Comparison of ENCODE assay signal across 9 cellular contexts in genomic region chr7:520503-521161, GRCh38. TPM values are rescaled to one million over a fixed set of nuclear protein-coding genes. Genes with fewer than 3 reads are reported as not detected.
DNase-seq lines count a peak whose midpoint lies in the region; ATAC-seq and TF ChIP-seq lines count a peak whose summit lies in the region.
"Had no signal": no experiment of that assay in that cellular context is flagged by ENCODE, and none has a peak within 500 bp of the region (broad histone marks: within the 10 kb centered on the region; RNA-seq: fewer than 3 reads in every experiment).

No MANE protein-coding gene starts in this region.

- peak overlapping the region; percentile 46 for H3K9ac ChIP-seq in ES-I3 (ENCODE audit: low read depth, low read length)
- H3K9ac ChIP-seq: KMS-11 had no signal

- peak overlapping the region; percentile 89 to 97 (median 94) for H3K27ac ChIP-seq in sigmoid colon
- H3K27ac ChIP-seq: KMS-11 had no signal

- peak overlapping the region; percentile 57 for H3K4me3 ChIP-seq in fibroblast of villous mesenchyme (ENCODE audit: low read depth, low read length)
- peak overlapping the region; percentile 47 to 87 (median 69) for H3K4me3 ChIP-seq in sigmoid colon

- H3K27ac Mint-ChIP-seq in activated B cell treated with CpG ODN at 0.5 μM for 24 hours, result no peak overlapping the region

- H3K4me1 ChIP-seq in ES-I3 (ENCODE audit: insufficient read depth, low read length) (no peaks in the 10 kb centered on the region; the same call in 1 of the 2 replicates), sigmoid colon (peaks cover 0 to 54% (median 45%) of the 10 kb centered on the region in 4 donors)

- no peaks in the 10 kb centered on the region for H3K36me3 Mint-ChIP-seq in activated B cell treated with CpG ODN at 0.5 μM for 24 hours (ENCODE audit: low read depth)

- no peaks in the 10 kb centered on the region for H3K9me3 ChIP-seq in ES-I3 (ENCODE audit: control insufficient read depth, insufficient read depth, low read length)
- H3K9me3 ChIP-seq in sigmoid colon, result no peaks in the 10 kb centered on the region

- CTCF ChIA-PET in activated B cell treated with CpG ODN at 0.5 μM for 24 hours (lab: Charles Lee), result no interaction called here

- peaks cover 30% of the 10 kb centered on the region for H3K4me1 Mint-ChIP-seq in activated B cell treated with CpG ODN at 0.5 μM for 24 hours

- H3K27me3 ChIP-seq in sigmoid colon, result peaks cover 0 to 25% (median 4%) of the 10 kb centered on the region in 3 donors

- ATAC-seq in activated B cell treated with CpG ODN at 0.5 μM for 24 hours (ENCODE audit: low read depth), result no peak
- no peak for ATAC-seq in GM18505 (IDR thresholded peaks at IDR 0.05; ENCODE audit: unreplicated experiment)
- no peak for ATAC-seq in GM21447 (IDR thresholded peaks at IDR 0.05; ENCODE audit: unreplicated experiment)
- ATAC-seq in GM18870 (IDR thresholded peaks at IDR 0.05; ENCODE audit: unreplicated experiment), result no peak

- intact Hi-C loops in activated B cell treated with CpG ODN at 0.5 μM for 24 hours (cut with micrococcal nuclease) (loop anchor here (10.0 kb wide), 2 partner anchors 186 to 354 kb away; partner anchors contain the start of gene GET4), sigmoid colon (cut with DNase I) (loop anchor here (5.0 kb wide), 1 partner anchor 192 kb away; no protein-coding TSS in a partner anchor)

- peak; percentile 25 for DNase-seq in activated B cell treated with CpG ODN at 0.5 μM for 24 hours
- DNase-seq in fibroblast of villous mesenchyme (ENCODE audit: low read depth), result no peak
- no peak for DNase-seq in sigmoid colon
- DNase-seq in iPS-NIHi11 (ENCODE audit: low spot score), result no peak

- TF ChIP-seq CTCF in activated B cell treated with CpG ODN at 0.5 μM for 24 hours (IDR thresholded peaks at IDR 0.05) (no peak), fibroblast of villous mesenchyme (IDR thresholded peaks at IDR 0.05; ENCODE audit: insufficient read depth, low read depth, low read length) (no peak), sigmoid colon (IDR thresholded peaks at IDR 0.05) (no peak)

- no peaks in the 10 kb centered on the region for H3K9me3 Mint-ChIP-seq in activated B cell treated with CpG ODN at 0.5 μM for 24 hours

- H3K4me3 Mint-ChIP-seq in activated B cell treated with CpG ODN at 0.5 μM for 24 hours, result peak overlapping the region; percentile 41

- WGBS in sigmoid colon, 2 donors, result 2 to 6% methylated on average over 63 of the region's 63 CpGs

- no peak for TF ChIP-seq POLR2A in sigmoid colon (IDR thresholded peaks at IDR 0.05)
- no peak for TF ChIP-seq POLR2A in GM18505 (IDR thresholded peaks at IDR 0.05; ENCODE audit: borderline replicate concordance, extremely low read depth, insufficient read depth, insufficient read length)

- H3K36me3 ChIP-seq in ES-I3 (ENCODE audit: insufficient read depth, low read length) (no peaks in the 10 kb centered on the region), sigmoid colon (no peaks in the 10 kb centered on the region)

- peaks cover 8% of the 10 kb centered on the region for H3K27me3 Mint-ChIP-seq in activated B cell treated with CpG ODN at 0.5 μM for 24 hours

- TF ChIP-seq EP300 in sigmoid colon (IDR thresholded peaks at IDR 0.05), result no peak

- POLR2A ChIA-PET in activated B cell treated with CpG ODN at 0.5 μM for 24 hours (lab: Charles Lee), result interaction anchor here (1.1 kb wide), 1 partner anchor 83 kb away, joined by 4 read pairs; no protein-coding TSS in a partner anchor

RNA-seq across cellular contexts. Expression of gene PDGFA, which starts 1.0 kb away (rescaled TPM):
- total RNA-seq in activated B cell treated with CpG ODN at 0.5 μM for 24 hours (6.0 and 7.3 TPM in 2 replicates), fibroblast of villous mesenchyme (43.2 and 86.7 TPM in 2 replicates), sigmoid colon (10 to 100 TPM; 33.9 to 38.5 (median 36.9) TPM)
- 10 to 100 TPM; 19.7 to 21.6 (median 20.0) TPM for polyA plus RNA-seq in sigmoid colon
